ENCODE assay signal across 16 cellular contexts in genomic region chr6:81624443-81624842, GRCh38.
DNase-seq lines count a peak whose midpoint lies in the region; ATAC-seq and TF ChIP-seq lines count a peak whose summit lies in the region.
"Had no signal": no experiment of that assay in that cellular context is flagged by ENCODE, and none has a peak within 500 bp of the region (broad histone marks: within the 10 kb centered on the region; RNA-seq: fewer than 3 reads in every experiment).

No MANE protein-coding gene starts in this region.

- CTCF ChIA-PET in WTC11 (lab: Charles Lee), result no interaction called here

- peak; percentile 42 for DNase-seq in EL
- peak; percentile 20 for DNase-seq in adipocyte (ENCODE audit: low read depth)
- DNase-seq in fibroblast of pulmonary artery (ENCODE audit: low read depth), result peak; percentile 21
- no peak for DNase-seq in WTC11 (ENCODE audit: low spot score)
- no peak for DNase-seq in ecto neural progenitor cell (ENCODE audit: low spot score)
- no peak for DNase-seq in T-helper 1 cell
- DNase-seq: Caco-2; CD4-positive, CD25-positive, alpha-beta regulatory T cell; CD8-positive, alpha-beta T cell; DMS153; DND-41; GF-D8; GOT3 had no signal

- H3K36me3 Mint-ChIP-seq in WTC11, result no peaks in the 10 kb centered on the region
- H3K36me3 Mint-ChIP-seq: CD4-positive, CD25-positive, alpha-beta regulatory T cell; CD8-positive, alpha-beta T cell had no signal

- no peaks in the 10 kb centered on the region for H3K27me3 Mint-ChIP-seq in WTC11 (ENCODE audit: low read depth)
- H3K27me3 Mint-ChIP-seq: B cell had no signal

- no peaks in the 10 kb centered on the region for H3K4me1 ChIP-seq in adipocyte (ENCODE audit: control insufficient read depth, insufficient read depth, low read length)
- H3K4me1 ChIP-seq: BLaER1, HAP-1 had no signal

- H3K4me3 ChIP-seq in adipocyte (ENCODE audit: low read length) (no peak overlapping the region), fibroblast of pulmonary artery (replicated peaks; ENCODE audit: low read depth, low read length) (no peak overlapping the region)
- H3K4me3 ChIP-seq: BLaER1, HAP-1 had no signal

- peaks cover 9% of the 10 kb centered on the region for H3K9me3 ChIP-seq in adipocyte (ENCODE audit: control insufficient read depth, low read length)
- H3K9me3 ChIP-seq: BLaER1, Caco-2, HAP-1 had no signal

- ATAC-seq in WTC11, result no peak
- ATAC-seq: CD8-positive, alpha-beta T cell had no signal

- POLR2A ChIA-PET in WTC11 (lab: Charles Lee), result no interaction called here

- H3K27me3 ChIP-seq in adipocyte (replicated peaks; ENCODE audit: control insufficient read depth, insufficient read depth, low read length), result no peaks in the 10 kb centered on the region
- H3K27me3 ChIP-seq: BLaER1 had no signal

- H3K4me3 Mint-ChIP-seq in WTC11, result no peak overlapping the region
- H3K4me3 Mint-ChIP-seq: B cell; CD4-positive, CD25-positive, alpha-beta regulatory T cell; CD8-positive, alpha-beta T cell had no signal

- no peaks in the 10 kb centered on the region for H3K9me3 Mint-ChIP-seq in WTC11

- no peak overlapping the region for H3K9ac ChIP-seq in adipocyte (ENCODE audit: low read length)
- H3K9ac ChIP-seq: BLaER1 had no signal

- H3K27ac Mint-ChIP-seq in WTC11, result no peak overlapping the region
- H3K27ac Mint-ChIP-seq: B cell; CD4-positive, CD25-positive, alpha-beta regulatory T cell; CD8-positive, alpha-beta T cell had no signal

- H3K36me3 ChIP-seq in adipocyte (ENCODE audit: control insufficient read depth, insufficient read depth, low read length, severe bottlenecking), result no peaks in the 10 kb centered on the region
- H3K36me3 ChIP-seq: BLaER1, HAP-1 had no signal

- H3K4me1 Mint-ChIP-seq in WTC11, result no peaks in the 10 kb centered on the region
- H3K4me1 Mint-ChIP-seq: B cell had no signal

- TF ChIP-seq CTCF in fibroblast of pulmonary artery (IDR thresholded peaks at IDR 0.05; ENCODE audit: low read length, missing control alignments) (no peak), WTC11 (IDR thresholded peaks at IDR 0.05) (no peak)

TF ChIP-seq in WTC11, 78 proteins besides CTCF, POLR2A, EP300 and RAD21:
- TF ChIP-seq NR3C1 (CRISPR knock-in tag; conservative IDR thresholded peaks at IDR 0.05; ENCODE audit: low read depth) (no peak), GRHL2 (CRISPR knock-in tag; IDR thresholded peaks at IDR 0.05; ENCODE audit: insufficient replicate concordance, severe bottlenecking) (no peak), HMGXB4 (CRISPR knock-in tag; IDR thresholded peaks at IDR 0.05) (no peak), FOXJ3 (CRISPR knock-in tag; IDR thresholded peaks at IDR 0.05; ENCODE audit: borderline replicate concordance) (no peak), GABPB1 (CRISPR knock-in tag; IDR thresholded peaks at IDR 0.05) (no peak)
TF ChIP-seq in WTC11: peak in this region for 0.

Comparison
In these comparisons a context has a peak if more than half of its experiments do, and no peak if none do; other contexts are left out.
1. DNase-seq: peak in EL (single experiment), adipocyte (single experiment) and fibroblast of pulmonary artery (single experiment); none in WTC11 (single experiment), ecto neural progenitor cell (single experiment) and T-helper 1 cell (0 of 5).